1 cellular context compared by ENCODE assay signal in the genomic region with DNA sequence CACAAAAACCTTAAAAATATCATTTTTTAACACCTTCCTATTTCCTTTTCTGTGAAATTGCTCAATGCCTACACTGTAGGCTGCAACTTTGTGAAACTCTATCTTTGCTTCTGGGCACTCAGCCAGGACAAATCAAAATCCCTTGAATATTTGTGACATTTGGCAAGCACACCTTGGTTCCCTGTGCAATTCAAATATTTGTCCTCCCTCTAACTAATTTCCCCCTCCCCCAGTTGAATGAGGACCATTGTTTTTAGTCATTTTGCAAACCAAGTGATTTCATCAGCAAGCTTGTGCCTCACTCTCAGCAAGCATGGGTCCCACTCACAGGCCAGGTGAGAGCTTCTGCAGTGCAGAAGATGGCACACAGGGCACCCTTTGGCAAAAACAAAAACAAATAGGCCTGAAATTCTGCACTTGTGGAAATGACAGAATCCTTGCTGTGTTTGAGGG.
TF ChIP-seq lines count a peak whose summit lies in the region.

No MANE protein-coding gene starts in this region.

TF ChIP-seq in HepG2, 621 proteins besides CTCF, POLR2A, EP300 and RAD21 (continued from another document and continues in another):
- TF ChIP-seq MIXL1 (CRISPR knock-in tag; IDR thresholded peaks at IDR 0.05) (peak; percentile 98), YY1 (IDR thresholded peaks at IDR 0.05; ENCODE audit: insufficient read depth, insufficient replicate concordance, low read depth, low read length) (peak; percentile 25), MATR3 (CRISPR knock-in tag; IDR thresholded peaks at IDR 0.05) (no peak), SRF (IDR thresholded peaks at IDR 0.05; ENCODE audit: low read depth, low read length) (0 out of 2 replicates have a peak, but pooled peaks have one; percentile 2), BRCA1 (CRISPR knock-in tag; IDR thresholded peaks at IDR 0.05) (0 out of 2 replicates have a peak, but pooled peaks have one; percentile 62), PRPF4 (IDR thresholded peaks at IDR 0.05; ENCODE audit: low read depth, low read length, poor library complexity, severe bottlenecking) (no peak), ZNF776 (CRISPR knock-in tag; IDR thresholded peaks at IDR 0.05) (no peak), SALL2 (CRISPR knock-in tag; IDR thresholded peaks at IDR 0.05) (peak; percentile 84; the same call in 1 of the 2 replicates), MED13 (CRISPR knock-in tag; IDR thresholded peaks at IDR 0.05) (peak; percentile 90), GATAD2A (CRISPR knock-in tag; IDR thresholded peaks at IDR 0.05) (peak; percentile 97), SIX1 (CRISPR knock-in tag; IDR thresholded peaks at IDR 0.05; ENCODE audit: borderline replicate concordance) (peak; percentile 98), ZBTB21 (CRISPR knock-in tag; IDR thresholded peaks at IDR 0.05) (no peak), MAFK (conservative IDR thresholded peaks at IDR 0.05 in 1 of 2, IDR thresholded peaks at IDR 0.05 in 1 of 2; ENCODE audit: low read length in 2 of 2) (peak; percentile 35 to 50; a peak in 2 of 4 replicates), BCL6 (CRISPR knock-in tag; IDR thresholded peaks at IDR 0.05) (peak; percentile 92; the same call in 1 of the 2 replicates), ZNF496 (CRISPR knock-in tag; IDR thresholded peaks at IDR 0.05; ENCODE audit: insufficient replicate concordance) (no peak), RFXAP (CRISPR knock-in tag; IDR thresholded peaks at IDR 0.05; ENCODE audit: borderline replicate concordance) (peak; percentile 81), ZSCAN31 (CRISPR knock-in tag; IDR thresholded peaks at IDR 0.05; ENCODE audit: low read depth) (peak; percentile 73; the same call in 1 of the 2 replicates), RFXANK (CRISPR knock-in tag; IDR thresholded peaks at IDR 0.05) (no peak; the same call in 1 of the 2 replicates), ZNF672 (CRISPR knock-in tag; IDR thresholded peaks at IDR 0.05) (no peak), MEF2D (CRISPR knock-in tag; IDR thresholded peaks at IDR 0.05) (peak; percentile 87), NFRKB (IDR thresholded peaks at IDR 0.05) (no peak), ZNF790 (CRISPR knock-in tag; IDR thresholded peaks at IDR 0.05; ENCODE audit: borderline replicate concordance) (no peak), SP2 (CRISPR knock-in tag; IDR thresholded peaks at IDR 0.05) (no peak), ZNF557 (CRISPR knock-in tag; IDR thresholded peaks at IDR 0.05) (peak; percentile 51; the same call in 1 of the 2 replicates), KMT2A (CRISPR knock-in tag; IDR thresholded peaks at IDR 0.05) (no peak), JUNB (CRISPR knock-in tag; IDR thresholded peaks at IDR 0.05; ENCODE audit: borderline replicate concordance) (peak; percentile 45; the same call in 1 of the 2 replicates), SOX5 (CRISPR knock-in tag; IDR thresholded peaks at IDR 0.05; ENCODE audit: borderline replicate concordance) (peak; percentile 97), MED1 (CRISPR knock-in tag; IDR thresholded peaks at IDR 0.05) (peak; percentile 92), XRCC5 (optimal IDR thresholded peaks at IDR 0.05; ENCODE audit: low read length) (peak; percentile 60), GFI1 (CRISPR knock-in tag; IDR thresholded peaks at IDR 0.05; ENCODE audit: borderline replicate concordance) (peak; percentile 99), ZNF263 (CRISPR knock-in tag; IDR thresholded peaks at IDR 0.05) (peak; percentile 54; the same call in 1 of the 2 replicates), MEIS2 (CRISPR knock-in tag; IDR thresholded peaks at IDR 0.05) (peak; percentile 95), ERF (CRISPR knock-in tag; IDR thresholded peaks at IDR 0.05) (peak; percentile 93), RELA (CRISPR knock-in tag; IDR thresholded peaks at IDR 0.05) (no peak), ZNF264 (CRISPR knock-in tag; IDR thresholded peaks at IDR 0.05) (peak; percentile 95), JARID2 (CRISPR knock-in tag; IDR thresholded peaks at IDR 0.05; ENCODE audit: insufficient replicate concordance) (no peak), ZNF781 (CRISPR knock-in tag; IDR thresholded peaks at IDR 0.05; ENCODE audit: borderline replicate concordance, not compliant biosample characterization) (no peak), ZNF556 (CRISPR knock-in tag; IDR thresholded peaks at IDR 0.05; ENCODE audit: borderline replicate concordance) (0 out of 2 replicates have a peak, but pooled peaks have one; percentile 59), MIER2 (CRISPR knock-in tag; IDR thresholded peaks at IDR 0.05) (peak; percentile 86), SSRP1 (CRISPR knock-in tag; IDR thresholded peaks at IDR 0.05) (0 out of 2 replicates have a peak, but pooled peaks have one; percentile 84), ZNF678 (CRISPR knock-in tag; IDR thresholded peaks at IDR 0.05) (no peak), SMYD3 (CRISPR knock-in tag; IDR thresholded peaks at IDR 0.05) (no peak), ZNF614 (CRISPR knock-in tag; IDR thresholded peaks at IDR 0.05; ENCODE audit: borderline replicate concordance) (peak; percentile 96), ZNF10 (CRISPR knock-in tag; IDR thresholded peaks at IDR 0.05; ENCODE audit: borderline replicate concordance, low read depth) (no peak), ZNF274 (CRISPR knock-in tag; IDR thresholded peaks at IDR 0.05) (0 out of 2 replicates have a peak, but pooled peaks have one; percentile 30), HOXA3 (CRISPR knock-in tag; IDR thresholded peaks at IDR 0.05) (no peak; the same call in none of the 2 replicates), TARDBP (CRISPR knock-in tag; IDR thresholded peaks at IDR 0.05) (peak; percentile 82), TRIM24 (CRISPR knock-in tag; IDR thresholded peaks at IDR 0.05) (peak; percentile 97), NR1H2 (CRISPR knock-in tag; IDR thresholded peaks at IDR 0.05; ENCODE audit: borderline replicate concordance, low read depth) (no peak), TP53 (CRISPR knock-in tag; conservative IDR thresholded peaks at IDR 0.05) (peak; percentile 68; the same call in 1 of the 2 replicates)
- TF ChIP-seq, protein P1, sequence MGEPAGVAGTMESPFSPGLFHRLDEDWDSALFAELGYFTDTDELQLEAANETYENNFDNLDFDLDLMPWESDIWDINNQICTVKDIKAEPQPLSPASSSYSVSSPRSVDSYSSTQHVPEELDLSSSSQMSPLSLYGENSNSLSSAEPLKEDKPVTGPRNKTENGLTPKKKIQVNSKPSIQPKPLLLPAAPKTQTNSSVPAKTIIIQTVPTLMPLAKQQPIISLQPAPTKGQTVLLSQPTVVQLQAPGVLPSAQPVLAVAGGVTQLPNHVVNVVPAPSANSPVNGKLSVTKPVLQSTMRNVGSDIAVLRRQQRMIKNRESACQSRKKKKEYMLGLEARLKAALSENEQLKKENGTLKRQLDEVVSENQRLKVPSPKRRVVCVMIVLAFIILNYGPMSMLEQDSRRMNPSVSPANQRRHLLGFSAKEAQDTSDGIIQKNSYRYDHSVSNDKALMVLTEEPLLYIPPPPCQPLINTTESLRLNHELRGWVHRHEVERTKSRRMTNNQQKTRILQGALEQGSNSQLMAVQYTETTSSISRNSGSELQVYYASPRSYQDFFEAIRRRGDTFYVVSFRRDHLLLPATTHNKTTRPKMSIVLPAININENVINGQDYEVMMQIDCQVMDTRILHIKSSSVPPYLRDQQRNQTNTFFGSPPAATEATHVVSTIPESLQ (CRISPR knock-in tag; conservative IDR thresholded peaks at IDR 0.05), result no peak
- TF ChIP-seq, protein P2, sequence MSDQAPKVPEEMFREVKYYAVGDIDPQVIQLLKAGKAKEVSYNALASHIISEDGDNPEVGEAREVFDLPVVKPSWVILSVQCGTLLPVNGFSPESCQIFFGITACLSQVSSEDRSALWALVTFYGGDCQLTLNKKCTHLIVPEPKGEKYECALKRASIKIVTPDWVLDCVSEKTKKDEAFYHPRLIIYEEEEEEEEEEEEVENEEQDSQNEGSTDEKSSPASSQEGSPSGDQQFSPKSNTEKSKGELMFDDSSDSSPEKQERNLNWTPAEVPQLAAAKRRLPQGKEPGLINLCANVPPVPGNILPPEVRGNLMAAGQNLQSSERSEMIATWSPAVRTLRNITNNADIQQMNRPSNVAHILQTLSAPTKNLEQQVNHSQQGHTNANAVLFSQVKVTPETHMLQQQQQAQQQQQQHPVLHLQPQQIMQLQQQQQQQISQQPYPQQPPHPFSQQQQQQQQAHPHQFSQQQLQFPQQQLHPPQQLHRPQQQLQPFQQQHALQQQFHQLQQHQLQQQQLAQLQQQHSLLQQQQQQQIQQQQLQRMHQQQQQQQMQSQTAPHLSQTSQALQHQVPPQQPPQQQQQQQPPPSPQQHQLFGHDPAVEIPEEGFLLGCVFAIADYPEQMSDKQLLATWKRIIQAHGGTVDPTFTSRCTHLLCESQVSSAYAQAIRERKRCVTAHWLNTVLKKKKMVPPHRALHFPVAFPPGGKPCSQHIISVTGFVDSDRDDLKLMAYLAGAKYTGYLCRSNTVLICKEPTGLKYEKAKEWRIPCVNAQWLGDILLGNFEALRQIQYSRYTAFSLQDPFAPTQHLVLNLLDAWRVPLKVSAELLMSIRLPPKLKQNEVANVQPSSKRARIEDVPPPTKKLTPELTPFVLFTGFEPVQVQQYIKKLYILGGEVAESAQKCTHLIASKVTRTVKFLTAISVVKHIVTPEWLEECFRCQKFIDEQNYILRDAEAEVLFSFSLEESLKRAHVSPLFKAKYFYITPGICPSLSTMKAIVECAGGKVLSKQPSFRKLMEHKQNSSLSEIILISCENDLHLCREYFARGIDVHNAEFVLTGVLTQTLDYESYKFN (CRISPR knock-in tag; conservative IDR thresholded peaks at IDR 0.05), result peak; percentile 90
- TF ChIP-seq, protein P3, sequence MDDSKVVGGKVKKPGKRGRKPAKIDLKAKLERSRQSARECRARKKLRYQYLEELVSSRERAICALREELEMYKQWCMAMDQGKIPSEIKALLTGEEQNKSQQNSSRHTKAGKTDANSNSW (CRISPR knock-in tag; IDR thresholded peaks at IDR 0.05; ENCODE audit: borderline replicate concordance), result no peak
- TF ChIP-seq, protein P4, sequence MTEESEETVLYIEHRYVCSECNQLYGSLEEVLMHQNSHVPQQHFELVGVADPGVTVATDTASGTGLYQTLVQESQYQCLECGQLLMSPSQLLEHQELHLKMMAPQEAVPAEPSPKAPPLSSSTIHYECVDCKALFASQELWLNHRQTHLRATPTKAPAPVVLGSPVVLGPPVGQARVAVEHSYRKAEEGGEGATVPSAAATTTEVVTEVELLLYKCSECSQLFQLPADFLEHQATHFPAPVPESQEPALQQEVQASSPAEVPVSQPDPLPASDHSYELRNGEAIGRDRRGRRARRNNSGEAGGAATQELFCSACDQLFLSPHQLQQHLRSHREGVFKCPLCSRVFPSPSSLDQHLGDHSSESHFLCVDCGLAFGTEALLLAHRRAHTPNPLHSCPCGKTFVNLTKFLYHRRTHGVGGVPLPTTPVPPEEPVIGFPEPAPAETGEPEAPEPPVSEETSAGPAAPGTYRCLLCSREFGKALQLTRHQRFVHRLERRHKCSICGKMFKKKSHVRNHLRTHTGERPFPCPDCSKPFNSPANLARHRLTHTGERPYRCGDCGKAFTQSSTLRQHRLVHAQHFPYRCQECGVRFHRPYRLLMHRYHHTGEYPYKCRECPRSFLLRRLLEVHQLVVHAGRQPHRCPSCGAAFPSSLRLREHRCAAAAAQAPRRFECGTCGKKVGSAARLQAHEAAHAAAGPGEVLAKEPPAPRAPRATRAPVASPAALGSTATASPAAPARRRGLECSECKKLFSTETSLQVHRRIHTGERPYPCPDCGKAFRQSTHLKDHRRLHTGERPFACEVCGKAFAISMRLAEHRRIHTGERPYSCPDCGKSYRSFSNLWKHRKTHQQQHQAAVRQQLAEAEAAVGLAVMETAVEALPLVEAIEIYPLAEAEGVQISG (CRISPR knock-in tag; IDR thresholded peaks at IDR 0.05), result peak; percentile 81
- TF ChIP-seq, protein P5, sequence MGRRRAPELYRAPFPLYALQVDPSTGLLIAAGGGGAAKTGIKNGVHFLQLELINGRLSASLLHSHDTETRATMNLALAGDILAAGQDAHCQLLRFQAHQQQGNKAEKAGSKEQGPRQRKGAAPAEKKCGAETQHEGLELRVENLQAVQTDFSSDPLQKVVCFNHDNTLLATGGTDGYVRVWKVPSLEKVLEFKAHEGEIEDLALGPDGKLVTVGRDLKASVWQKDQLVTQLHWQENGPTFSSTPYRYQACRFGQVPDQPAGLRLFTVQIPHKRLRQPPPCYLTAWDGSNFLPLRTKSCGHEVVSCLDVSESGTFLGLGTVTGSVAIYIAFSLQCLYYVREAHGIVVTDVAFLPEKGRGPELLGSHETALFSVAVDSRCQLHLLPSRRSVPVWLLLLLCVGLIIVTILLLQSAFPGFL (CRISPR knock-in tag; IDR thresholded peaks at IDR 0.05), result no peak
- TF ChIP-seq, protein P6, sequence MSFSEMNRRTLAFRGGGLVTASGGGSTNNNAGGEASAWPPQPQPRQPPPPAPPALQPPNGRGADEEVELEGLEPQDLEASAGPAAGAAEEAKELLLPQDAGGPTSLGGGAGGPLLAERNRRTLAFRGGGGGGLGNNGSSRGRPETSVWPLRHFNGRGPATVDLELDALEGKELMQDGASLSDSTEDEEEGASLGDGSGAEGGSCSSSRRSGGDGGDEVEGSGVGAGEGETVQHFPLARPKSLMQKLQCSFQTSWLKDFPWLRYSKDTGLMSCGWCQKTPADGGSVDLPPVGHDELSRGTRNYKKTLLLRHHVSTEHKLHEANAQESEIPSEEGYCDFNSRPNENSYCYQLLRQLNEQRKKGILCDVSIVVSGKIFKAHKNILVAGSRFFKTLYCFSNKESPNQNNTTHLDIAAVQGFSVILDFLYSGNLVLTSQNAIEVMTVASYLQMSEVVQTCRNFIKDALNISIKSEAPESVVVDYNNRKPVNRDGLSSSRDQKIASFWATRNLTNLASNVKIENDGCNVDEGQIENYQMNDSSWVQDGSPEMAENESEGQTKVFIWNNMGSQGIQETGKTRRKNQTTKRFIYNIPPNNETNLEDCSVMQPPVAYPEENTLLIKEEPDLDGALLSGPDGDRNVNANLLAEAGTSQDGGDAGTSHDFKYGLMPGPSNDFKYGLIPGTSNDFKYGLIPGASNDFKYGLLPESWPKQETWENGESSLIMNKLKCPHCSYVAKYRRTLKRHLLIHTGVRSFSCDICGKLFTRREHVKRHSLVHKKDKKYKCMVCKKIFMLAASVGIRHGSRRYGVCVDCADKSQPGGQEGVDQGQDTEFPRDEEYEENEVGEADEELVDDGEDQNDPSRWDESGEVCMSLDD (CRISPR knock-in tag; IDR thresholded peaks at IDR 0.05; ENCODE audit: borderline replicate concordance), result 0 out of 2 replicates have a peak, but pooled peaks have one; percentile 24
- TF ChIP-seq, protein P7, sequence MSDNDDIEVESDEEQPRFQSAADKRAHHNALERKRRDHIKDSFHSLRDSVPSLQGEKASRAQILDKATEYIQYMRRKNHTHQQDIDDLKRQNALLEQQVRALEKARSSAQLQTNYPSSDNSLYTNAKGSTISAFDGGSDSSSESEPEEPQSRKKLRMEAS (IDR thresholded peaks at IDR 0.05), result peak; percentile 80
- TF ChIP-seq, protein P8, sequence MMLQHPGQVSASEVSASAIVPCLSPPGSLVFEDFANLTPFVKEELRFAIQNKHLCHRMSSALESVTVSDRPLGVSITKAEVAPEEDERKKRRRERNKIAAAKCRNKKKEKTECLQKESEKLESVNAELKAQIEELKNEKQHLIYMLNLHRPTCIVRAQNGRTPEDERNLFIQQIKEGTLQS (CRISPR knock-in tag; IDR thresholded peaks at IDR 0.05), result peak; percentile 96
